9 cellular contexts compared by ENCODE assay signal in the genomic region with DNA sequence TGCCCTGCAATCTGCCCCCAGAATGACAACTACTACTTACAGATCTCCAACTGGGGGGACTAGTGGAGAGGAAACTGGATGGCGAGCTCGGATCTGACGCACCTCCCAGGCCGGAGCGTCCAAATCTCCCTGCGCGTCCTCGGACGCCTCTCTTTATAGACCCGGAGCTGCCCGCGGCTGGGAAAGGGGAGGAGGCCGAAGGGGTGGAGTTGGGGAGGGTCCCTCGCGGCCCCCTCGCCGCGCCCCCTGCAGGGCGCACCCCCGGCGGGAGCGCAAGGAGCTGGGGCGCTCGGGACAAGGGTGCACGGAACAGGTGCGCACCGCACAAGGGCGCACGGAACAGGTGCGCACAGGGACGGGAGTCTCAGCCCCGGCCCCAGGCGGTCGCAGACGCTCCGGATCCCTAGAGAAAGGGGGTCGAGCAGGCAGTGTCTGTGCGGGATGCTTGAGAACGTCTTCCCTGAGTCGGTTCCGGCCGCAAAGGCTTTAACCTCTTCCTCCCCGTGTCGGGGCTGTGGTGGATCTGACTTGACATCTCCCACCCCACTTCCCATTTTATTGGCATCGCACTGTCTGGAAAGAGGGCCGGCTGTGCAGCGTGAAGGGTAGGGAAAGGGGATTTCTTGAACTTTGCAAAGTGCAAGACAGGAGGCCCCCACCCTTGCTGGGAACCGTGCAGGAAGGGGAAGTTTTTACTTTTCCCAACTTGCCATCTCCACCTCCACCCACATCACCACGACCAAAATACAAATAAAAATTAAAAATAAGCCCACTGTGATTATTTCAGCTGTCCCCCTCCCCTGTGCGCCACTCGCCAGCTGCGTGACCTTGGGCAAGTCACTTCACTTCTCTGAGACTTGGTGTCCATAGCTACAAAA. TPM values are rescaled to one million over a fixed set of nuclear protein-coding genes. Genes with fewer than 3 reads are reported as not detected.
DNase-seq lines count a peak whose midpoint lies in the region; ATAC-seq, FAIRE-seq and TF ChIP-seq lines count a peak whose summit lies in the region.
"Had no signal": no experiment of that assay in that cellular context is flagged by ENCODE, and none has a peak within 500 bp of the region (broad histone marks: within the 10 kb centered on the region; RNA-seq: fewer than 3 reads in every experiment).

A gene (minus strand): TSS at position 128 of the 878 bp plus-strand sequence. CDS start 18,776 bp downstream, outside the sequence.

- H3K36me3 ChIP-seq in HUES64 (ENCODE audit: insufficient read depth, low read length) (no peaks in the 10 kb centered on the region), kidney (ENCODE audit: control insufficient read depth in 1 of 2, insufficient read depth in 2 of 2, low read length in 2 of 2) (no peaks in the 10 kb centered on the region), subcutaneous abdominal adipose tissue (ENCODE audit: control insufficient read depth in 5 of 5, insufficient read depth in 5 of 5, low read length in 5 of 5) (no peaks in the 10 kb centered on the region)

- H3K4me1 ChIP-seq in HUES64 (ENCODE audit: insufficient read depth, low read length) (no peaks in the 10 kb centered on the region), kidney (ENCODE audit: control insufficient read depth in 1 of 2, insufficient read depth in 1 of 2, low read depth in 1 of 2, low read length in 2 of 2) (peaks cover 0 to 6% of the 10 kb centered on the region in 2 donors), subcutaneous abdominal adipose tissue (ENCODE audit: control insufficient read depth in 5 of 5, insufficient read depth in 5 of 5, low read length in 5 of 5) (peaks cover 2 to 19% (median 18%) of the 10 kb centered on the region in 5 donors)

- H3K27me3 ChIP-seq in HUES64 (ENCODE audit: insufficient read depth, low read length) (peaks cover 55% of the 10 kb centered on the region), subcutaneous abdominal adipose tissue (ENCODE audit: control insufficient read depth in 5 of 5, insufficient read depth in 4 of 5, low read length in 5 of 5) (peaks cover 8 to 32% (median 20%) of the 10 kb centered on the region in 5 donors)

- ATAC-seq in HG02678 (IDR thresholded peaks at IDR 0.05; ENCODE audit: unreplicated experiment), result no peak
- ATAC-seq in HG03378 (IDR thresholded peaks at IDR 0.05; ENCODE audit: unreplicated experiment), result no peak

- no peaks in the 10 kb centered on the region for H3K9me3 ChIP-seq in HUES64 (ENCODE audit: insufficient read depth, low read depth, low read length)
- no peaks in the 10 kb centered on the region for H3K9me3 ChIP-seq in kidney (ENCODE audit: control insufficient read depth in 1 of 2, low read length in 2 of 2)
- no peaks in the 10 kb centered on the region for H3K9me3 ChIP-seq in subcutaneous abdominal adipose tissue (ENCODE audit: control insufficient read depth in 5 of 5, low read length in 5 of 5)

- no peak for FAIRE-seq in kidney (lab: Jason Lieb, UNC)

- in situ Hi-C loops in astrocyte of the cerebellum (cut with HindIII; ENCODE audit: low sequenced_read_pairs), result no loop called here

- H3K9ac ChIP-seq in HUES64 (ENCODE audit: low read depth, low read length) (peak within 1 kb of the TSS; percentile 76), kidney (ENCODE audit: low read length in 2 of 2) (peak within 1 kb of the TSS in 1 of 2 donors; percentile 29), subcutaneous abdominal adipose tissue (ENCODE audit: low read length in 5 of 5) (no peak within 1 kb of the TSS)

- TF ChIP-seq CTCF in astrocyte of the cerebellum (IDR thresholded peaks at IDR 0.05; ENCODE audit: low read depth, low read length, missing control alignments), result no peak
- no peak for TF ChIP-seq CTCF in kidney (IDR thresholded peaks at IDR 0.05; ENCODE audit: borderline replicate concordance, extremely low read depth, insufficient read depth)

- DNase-seq in astrocyte of the cerebellum (ENCODE audit: low read depth), result no peak
- no peak for DNase-seq in kidney
- no peak for DNase-seq in NCI-H510A (lab: John Stamatoyannopoulos, UW)
- DNase-seq: NCI-H345 had no signal

- WGBS in HUES64, result 1% methylated on average over 50 of the region's 52 CpGs

- H3K4me3 ChIP-seq in HUES64 (ENCODE audit: low read length) (peak within 1 kb of the TSS; percentile 66), astrocyte of the cerebellum (ENCODE audit: low read depth, low read length) (peak within 1 kb of the TSS; percentile 39), kidney (ENCODE audit: low read length in 2 of 2) (peak within 1 kb of the TSS; percentile 61 to 79), subcutaneous abdominal adipose tissue (ENCODE audit: low read depth in 1 of 5, low read length in 5 of 5) (peak within 1 kb of the TSS; percentile 43 to 72 (median 66))

- H3K27ac ChIP-seq in HUES64 (ENCODE audit: low read depth, low read length), result no peak within 1 kb of the TSS
- H3K27ac ChIP-seq in kidney (ENCODE audit: low read depth in 2 of 2, low read length in 2 of 2), result no peak within 1 kb of the TSS
- H3K27ac ChIP-seq in subcutaneous abdominal adipose tissue (ENCODE audit: low read depth, low read length), result no peak within 1 kb of the TSS

- intact Hi-C loops in kidney (cut with DNase I), result no loop called here

RNA-seq across cellular contexts. Expression of the gene that starts here (rescaled TPM):
- 0.45 TPM for polyA plus RNA-seq in HUES64 (2013, experiment 1 of 2)
- polyA plus RNA-seq in HUES64 (2013, experiment 2 of 2), result 0.38 TPM
- total RNA-seq in kidney, result 175 TPM
- polyA plus RNA-seq in kidney (ENCODE audit: insufficient read depth, low read depth, low replicate concordance), result 40.2 TPM
- total RNA-seq: pulmonary artery endothelial cell had no signal
